In genomic region chr15:63232400-63232799, GRCh38 we compare ENCODE assay signal across 12 cellular contexts. TPM values are rescaled to one million over a fixed set of nuclear protein-coding genes. Genes with fewer than 3 reads are reported as not detected.
A peak's percentile ranks its signal among the peaks of the same experiment; 100 is the strongest.
DNase-seq lines count a peak whose midpoint lies in the region; ATAC-seq and TF ChIP-seq lines count a peak whose summit lies in the region.
"Had no signal": no experiment of that assay in that cellular context is flagged by ENCODE, and none has a peak within 500 bp of the region (broad histone marks: within the 10 kb centered on the region; RNA-seq: fewer than 3 reads in every experiment).

No MANE protein-coding gene starts in this region.

- H3K27me3 Mint-ChIP-seq in activated CD8-positive, alpha-beta T cell treated with anti-CD3 and anti-CD28 coated beads, Interleukin-2, amount 10 ng/mL, durations not matched to agents 7 days and 5 days (ENCODE audit: low read depth), result no peaks in the 10 kb centered on the region

- H3K4me3 Mint-ChIP-seq in activated CD8-positive, alpha-beta T cell treated with anti-CD3 and anti-CD28 coated beads, Interleukin-2, amount 10 ng/mL, durations not matched to agents 7 days and 5 days, result peak overlapping the region; percentile 50

- no peaks in the 10 kb centered on the region for H3K9me3 Mint-ChIP-seq in activated CD8-positive, alpha-beta T cell treated with anti-CD3 and anti-CD28 coated beads, Interleukin-2, amount 10 ng/mL, durations not matched to agents 7 days and 5 days (ENCODE audit: insufficient read depth)

- peaks cover 36% of the 10 kb centered on the region for H3K36me3 Mint-ChIP-seq in activated CD8-positive, alpha-beta T cell treated with anti-CD3 and anti-CD28 coated beads, Interleukin-2, amount 10 ng/mL, durations not matched to agents 7 days and 5 days (ENCODE audit: low read depth)

- POLR2A ChIA-PET in activated CD8-positive, alpha-beta T cell treated with anti-CD3 and anti-CD28 coated beads, Interleukin-2, amount 10 ng/mL, durations not matched to agents 7 days and 5 days (lab: Charles Lee), result interaction anchor here (0.7 to 1.8 kb wide), 4 partner anchors 15 to 75 kb away, joined by 3 to 11 read pairs (median 4); partner anchors contain the start of gene RPS27L

- H3K36me3 ChIP-seq in DOHH2 (ENCODE audit: control insufficient read depth, low read length), result no peaks in the 10 kb centered on the region
- H3K36me3 ChIP-seq in neutrophil, result peaks cover 6% of the 10 kb centered on the region
- H3K36me3 ChIP-seq: cardiac muscle cell, vagina had no signal

- TF ChIP-seq CTCF in DOHH2 (IDR thresholded peaks at IDR 0.05; ENCODE audit: low read depth, low read length, poor library complexity, severe bottlenecking) (no peak), neutrophil (IDR thresholded peaks at IDR 0.05) (no peak)

- CTCF ChIA-PET in activated CD8-positive, alpha-beta T cell treated with anti-CD3 and anti-CD28 coated beads, Interleukin-2, amount 10 ng/mL, durations not matched to agents 7 days and 5 days (lab: Charles Lee), result interaction anchor here (0.9 to 3.3 kb wide), 13 partner anchors 12 to 184 kb away, joined by 3 to 15 read pairs (median 5); no protein-coding TSS in a partner anchor

- H3K9me2 ChIP-seq in DOHH2 (replicated peaks; ENCODE audit: control insufficient read depth, low read length), result no peaks in the 10 kb centered on the region

- H3K4me3 ChIP-seq in DOHH2 (ENCODE audit: low read length) (no peak overlapping the region), neutrophil (ENCODE audit: low read depth in 1 of 2, low read length in 1 of 2) (peak overlapping the region in 1 of 2 experiments; percentile 1)
- H3K4me3 ChIP-seq: cardiac muscle cell, vagina had no signal

- H3K4me1 Mint-ChIP-seq in activated CD8-positive, alpha-beta T cell treated with anti-CD3 and anti-CD28 coated beads, Interleukin-2, amount 10 ng/mL, durations not matched to agents 7 days and 5 days (ENCODE audit: low read depth), result peaks cover 71% of the 10 kb centered on the region

- H3K9me3 ChIP-seq in DOHH2 (ENCODE audit: control insufficient read depth, insufficient read depth, low read length), result no peaks in the 10 kb centered on the region
- no peaks in the 10 kb centered on the region for H3K9me3 ChIP-seq in neutrophil
- H3K9me3 ChIP-seq: vagina had no signal

- no peaks in the 10 kb centered on the region for H4K20me1 ChIP-seq in DOHH2 (ENCODE audit: control insufficient read depth, insufficient read depth, low read depth, low read length)

- ATAC-seq in activated CD8-positive, alpha-beta T cell treated with anti-CD3 and anti-CD28 coated beads, Interleukin-2, amount 10 ng/mL, durations not matched to agents 7 days and 5 days, result peak; percentile 73
- ATAC-seq in GM21423 (IDR thresholded peaks at IDR 0.05; ENCODE audit: unreplicated experiment), result no peak
- ATAC-seq: left lobe of liver had no signal

- peaks cover 8% of the 10 kb centered on the region; the same call in 1 of the 2 replicates for H3F3A ChIP-seq in DOHH2 (ENCODE audit: control insufficient read depth, insufficient read depth)

- peak; percentile 16 for DNase-seq in KG1 (lab: John Stamatoyannopoulos, UW)
- DNase-seq in activated CD8-positive, alpha-beta T cell treated with anti-CD3 and anti-CD28 coated beads, Interleukin-2, amount 10 ng/mL, durations not matched to agents 7 days and 5 days, result no peak
- no peak for DNase-seq in Ammon's horn (ENCODE audit: low spot score)
- no peak for DNase-seq in epidermal melanocyte (ENCODE audit: insufficient read length, low spot score)
- DNase-seq: foreskin melanocyte, NCI-H2029 had no signal

- no peaks in the 10 kb centered on the region for H3K27me3 ChIP-seq in DOHH2 (ENCODE audit: control insufficient read depth, low read length)
- no peaks in the 10 kb centered on the region for H3K27me3 ChIP-seq in neutrophil
- H3K27me3 ChIP-seq: cardiac muscle cell, vagina had no signal

- peaks cover 10% of the 10 kb centered on the region for H3K79me2 ChIP-seq in DOHH2 (ENCODE audit: control insufficient read depth, low read length)

- H3K4me1 ChIP-seq in DOHH2 (ENCODE audit: control insufficient read depth, low read length) (peaks cover 32% of the 10 kb centered on the region), neutrophil (ENCODE audit: control insufficient read depth in 1 of 2, insufficient read depth in 1 of 2, low read depth in 1 of 2, low read length in 1 of 2) (peaks cover 77 to 79% of the 10 kb centered on the region in 2 experiments)

- H3K27ac Mint-ChIP-seq in activated CD8-positive, alpha-beta T cell treated with anti-CD3 and anti-CD28 coated beads, Interleukin-2, amount 10 ng/mL, durations not matched to agents 7 days and 5 days, result peak overlapping the region; percentile 78

- H3K4me2 ChIP-seq in DOHH2 (ENCODE audit: low read length), result peak overlapping the region; percentile 39

- H3K27ac ChIP-seq in DOHH2 (ENCODE audit: low read depth, low read length) (no peak overlapping the region), neutrophil (peak overlapping the region; percentile 78)
- H3K27ac ChIP-seq: cardiac muscle cell, vagina had no signal

RNA-seq across cellular contexts. Expression of gene RAB8B, which starts 43.0 kb away (rescaled TPM):
- total RNA-seq in activated CD8-positive, alpha-beta T cell treated with anti-CD3 and anti-CD28 coated beads, Interleukin-2, amount 10 ng/mL, durations not matched to agents 7 days and 5 days, result 100 to 1,000 TPM; 112 to 113 TPM

RNA-seq across cellular contexts. Expression of gene APH1B, which starts 45.0 kb away (rescaled TPM):
- 10 to 100 TPM in 1 of 2 experiments, 1 to 10 TPM in 1; 9.1 to 10.1 TPM for total RNA-seq in activated CD8-positive, alpha-beta T cell treated with anti-CD3 and anti-CD28 coated beads, Interleukin-2, amount 10 ng/mL, durations not matched to agents 7 days and 5 days
